33 cellular contexts compared by ENCODE assay signal in genomic region chr7:121579639-121580038, GRCh38.
"Had no signal": no experiment of that assay in that cellular context is flagged by ENCODE, and none has a peak within 500 bp of the region (broad histone marks: within the 10 kb centered on the region; RNA-seq: fewer than 3 reads in every experiment).

No MANE protein-coding gene starts in this region.

- H3K27ac ChIP-seq: KMS-11 had no signal

- H3K27me3 ChIP-seq: MG63 had no signal

- H3K36me3 ChIP-seq: MG63 had no signal

- H3K9ac ChIP-seq: KMS-11 had no signal

- H3K4me3 ChIP-seq: MG63 had no signal

- H3K9me3 ChIP-seq: MG63 had no signal

- DNase-seq: Karpas-422, Kasumi-1, MG63, MM.1S, MV-4-11, NCI-H1048, NCI-H1092, NCI-H1092 treated with DMSO at 0.1 percent for 48 hours, NCI-H1105, NCI-H1105 treated with DMSO at 0.1 percent for 48 hours, NCI-H1417, NCI-H1417 treated with DMSO at 0.1 percent for 48 hours, NCI-H1436, NCI-H1436 treated with DMSO at 0.1 percent for 48 hours, NCI-H146, NCI-H1694, NCI-H1694 treated with DMSO at 0.1 percent for 48 hours, NCI-H187, NCI-H187 treated with DMSO at 0.1 percent for 48 hours, NCI-H1930, NCI-H2029, NCI-H2029 treated with DMSO at 0.1 percent for 48 hours, NCI-H2081, NCI-H2081 treated with DMSO at 0.1 percent for 48 hours, NCI-H2107, NCI-H2171, NCI-H2171 treated with DMSO at 0.1 percent for 48 hours, NCI-H226, NCI-H345, NCI-H446, NCI-H446 treated with DMSO at 0.1 percent for 48 hours, NCI-H510A had no signal

- H3K4me2 ChIP-seq: KMS-11 had no signal
